ENCODE assay signal across 2 cellular contexts in the genomic region with DNA sequence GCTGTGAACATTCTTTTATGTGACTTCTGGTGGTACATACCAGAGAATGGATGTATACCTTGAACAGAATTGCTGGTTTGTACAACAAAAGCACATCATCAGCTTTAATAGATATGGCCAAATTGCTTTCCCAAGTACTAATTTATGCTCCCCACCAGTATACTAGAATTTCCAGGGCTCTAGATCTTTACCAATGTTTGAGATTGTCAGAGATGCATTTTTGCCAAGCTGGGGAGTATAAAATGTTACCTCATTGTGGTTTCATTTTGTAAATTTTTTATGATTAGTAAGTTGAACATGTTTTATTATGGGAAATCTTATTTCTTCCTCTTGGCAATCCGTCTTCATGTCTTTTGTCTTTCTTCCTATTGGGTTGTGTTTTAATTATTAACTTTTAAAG.
TF ChIP-seq lines count a peak whose summit lies in the region.

No MANE protein-coding gene starts in this region.

TF ChIP-seq in A549, 52 proteins besides CTCF, POLR2A, EP300 and RAD21:
- TF ChIP-seq, protein P1, sequence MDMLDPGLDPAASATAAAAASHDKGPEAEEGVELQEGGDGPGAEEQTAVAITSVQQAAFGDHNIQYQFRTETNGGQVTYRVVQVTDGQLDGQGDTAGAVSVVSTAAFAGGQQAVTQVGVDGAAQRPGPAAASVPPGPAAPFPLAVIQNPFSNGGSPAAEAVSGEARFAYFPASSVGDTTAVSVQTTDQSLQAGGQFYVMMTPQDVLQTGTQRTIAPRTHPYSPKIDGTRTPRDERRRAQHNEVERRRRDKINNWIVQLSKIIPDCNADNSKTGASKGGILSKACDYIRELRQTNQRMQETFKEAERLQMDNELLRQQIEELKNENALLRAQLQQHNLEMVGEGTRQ (IDR thresholded peaks at IDR 0.05), result no peak
- no peak for TF ChIP-seq FOXS1 (CRISPR knock-in tag; IDR thresholded peaks at IDR 0.05)
- no peak for TF ChIP-seq CHD2 (IDR thresholded peaks at IDR 0.05; ENCODE audit: low read length, partially characterized antibody)
- TF ChIP-seq NPAS2 (CRISPR knock-in tag; IDR thresholded peaks at IDR 0.05; ENCODE audit: borderline replicate concordance), result no peak
- no peak for TF ChIP-seq SMC3 (IDR thresholded peaks at IDR 0.05)
- no peak for TF ChIP-seq HOXB13 (CRISPR knock-in tag; IDR thresholded peaks at IDR 0.05; ENCODE audit: low read depth)
- TF ChIP-seq HOXA7 (CRISPR knock-in tag; IDR thresholded peaks at IDR 0.05), result no peak
- no peak for TF ChIP-seq BHLHE40 (IDR thresholded peaks at IDR 0.05; ENCODE audit: low read depth, low read length)
- TF ChIP-seq, protein P2, sequence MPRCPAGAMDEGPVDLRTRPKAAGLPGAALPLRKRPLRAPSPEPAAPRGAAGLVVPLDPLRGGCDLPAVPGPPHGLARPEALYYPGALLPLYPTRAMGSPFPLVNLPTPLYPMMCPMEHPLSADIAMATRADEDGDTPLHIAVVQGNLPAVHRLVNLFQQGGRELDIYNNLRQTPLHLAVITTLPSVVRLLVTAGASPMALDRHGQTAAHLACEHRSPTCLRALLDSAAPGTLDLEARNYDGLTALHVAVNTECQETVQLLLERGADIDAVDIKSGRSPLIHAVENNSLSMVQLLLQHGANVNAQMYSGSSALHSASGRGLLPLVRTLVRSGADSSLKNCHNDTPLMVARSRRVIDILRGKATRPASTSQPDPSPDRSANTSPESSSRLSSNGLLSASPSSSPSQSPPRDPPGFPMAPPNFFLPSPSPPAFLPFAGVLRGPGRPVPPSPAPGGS (IDR thresholded peaks at IDR 0.05), result no peak
- no peak for TF ChIP-seq EHF (CRISPR knock-in tag; IDR thresholded peaks at IDR 0.05)
- TF ChIP-seq ZSCAN20 (CRISPR knock-in tag; IDR thresholded peaks at IDR 0.05), result no peak
- TF ChIP-seq GATA3 (IDR thresholded peaks at IDR 0.05; ENCODE audit: borderline replicate concordance), result no peak
- no peak for TF ChIP-seq NR3C1 (IDR thresholded peaks at IDR 0.05)
- no peak for TF ChIP-seq EHMT2 (IDR thresholded peaks at IDR 0.05; ENCODE audit: low read depth)
- no peak for TF ChIP-seq CBX2 (IDR thresholded peaks at IDR 0.05; ENCODE audit: borderline replicate concordance, low read depth)
- TF ChIP-seq JUN (IDR thresholded peaks at IDR 0.05), result no peak
- TF ChIP-seq NFE2L2 (conservative IDR thresholded peaks at IDR 0.05; ENCODE audit: low read length), result no peak
TF ChIP-seq in A549: peak in this region for 0.

TF ChIP-seq in HCT116, 20 proteins besides CTCF, POLR2A, EP300 and RAD21:
- no peak for TF ChIP-seq EZH2phosphoT487 (IDR thresholded peaks at IDR 0.05; ENCODE audit: borderline replicate concordance)
- TF ChIP-seq, protein P3, sequence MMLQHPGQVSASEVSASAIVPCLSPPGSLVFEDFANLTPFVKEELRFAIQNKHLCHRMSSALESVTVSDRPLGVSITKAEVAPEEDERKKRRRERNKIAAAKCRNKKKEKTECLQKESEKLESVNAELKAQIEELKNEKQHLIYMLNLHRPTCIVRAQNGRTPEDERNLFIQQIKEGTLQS (IDR thresholded peaks at IDR 0.05), result no peak
- no peak for TF ChIP-seq YY1 (IDR thresholded peaks at IDR 0.05; ENCODE audit: extremely low read depth, insufficient replicate concordance, low read depth, low read length)
- TF ChIP-seq EGR1 (IDR thresholded peaks at IDR 0.05; ENCODE audit: low read depth), result no peak
- no peak for TF ChIP-seq ZNF274 (IDR thresholded peaks at IDR 0.05; ENCODE audit: low read depth, low read length)
- no peak for TF ChIP-seq SP1 (IDR thresholded peaks at IDR 0.05; ENCODE audit: low read depth)
- no peak for TF ChIP-seq ZFX (IDR thresholded peaks at IDR 0.05)
- TF ChIP-seq EZH2 (IDR thresholded peaks at IDR 0.05), result no peak
- TF ChIP-seq, protein P4, sequence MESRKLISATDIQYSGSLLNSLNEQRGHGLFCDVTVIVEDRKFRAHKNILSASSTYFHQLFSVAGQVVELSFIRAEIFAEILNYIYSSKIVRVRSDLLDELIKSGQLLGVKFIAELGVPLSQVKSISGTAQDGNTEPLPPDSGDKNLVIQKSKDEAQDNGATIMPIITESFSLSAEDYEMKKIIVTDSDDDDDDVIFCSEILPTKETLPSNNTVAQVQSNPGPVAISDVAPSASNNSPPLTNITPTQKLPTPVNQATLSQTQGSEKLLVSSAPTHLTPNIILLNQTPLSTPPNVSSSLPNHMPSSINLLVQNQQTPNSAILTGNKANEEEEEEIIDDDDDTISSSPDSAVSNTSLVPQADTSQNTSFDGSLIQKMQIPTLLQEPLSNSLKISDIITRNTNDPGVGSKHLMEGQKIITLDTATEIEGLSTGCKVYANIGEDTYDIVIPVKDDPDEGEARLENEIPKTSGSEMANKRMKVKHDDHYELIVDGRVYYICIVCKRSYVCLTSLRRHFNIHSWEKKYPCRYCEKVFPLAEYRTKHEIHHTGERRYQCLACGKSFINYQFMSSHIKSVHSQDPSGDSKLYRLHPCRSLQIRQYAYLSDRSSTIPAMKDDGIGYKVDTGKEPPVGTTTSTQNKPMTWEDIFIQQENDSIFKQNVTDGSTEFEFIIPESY (IDR thresholded peaks at IDR 0.05; ENCODE audit: extremely low read depth, insufficient replicate concordance, low read length), result no peak
- TF ChIP-seq SIN3A (IDR thresholded peaks at IDR 0.05; ENCODE audit: low read depth), result no peak
- TF ChIP-seq JUND (IDR thresholded peaks at IDR 0.05), result no peak
- no peak for TF ChIP-seq SRF (IDR thresholded peaks at IDR 0.05; ENCODE audit: low read depth)
- TF ChIP-seq FOSL1 (IDR thresholded peaks at IDR 0.05; ENCODE audit: low read depth), result no peak
- no peak for TF ChIP-seq CBX3 (IDR thresholded peaks at IDR 0.05; ENCODE audit: low read depth)
- TF ChIP-seq CEBPB (IDR thresholded peaks at IDR 0.05; ENCODE audit: low read depth), result no peak
- TF ChIP-seq, protein P5, sequence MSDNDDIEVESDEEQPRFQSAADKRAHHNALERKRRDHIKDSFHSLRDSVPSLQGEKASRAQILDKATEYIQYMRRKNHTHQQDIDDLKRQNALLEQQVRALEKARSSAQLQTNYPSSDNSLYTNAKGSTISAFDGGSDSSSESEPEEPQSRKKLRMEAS (IDR thresholded peaks at IDR 0.05), result no peak
- TF ChIP-seq TCF7L2 (IDR thresholded peaks at IDR 0.05; ENCODE audit: borderline replicate concordance, extremely low read depth, insufficient read depth, insufficient read length), result no peak
- no peak for TF ChIP-seq ELF1 (IDR thresholded peaks at IDR 0.05; ENCODE audit: borderline replicate concordance, low read depth)
- TF ChIP-seq, protein P6, sequence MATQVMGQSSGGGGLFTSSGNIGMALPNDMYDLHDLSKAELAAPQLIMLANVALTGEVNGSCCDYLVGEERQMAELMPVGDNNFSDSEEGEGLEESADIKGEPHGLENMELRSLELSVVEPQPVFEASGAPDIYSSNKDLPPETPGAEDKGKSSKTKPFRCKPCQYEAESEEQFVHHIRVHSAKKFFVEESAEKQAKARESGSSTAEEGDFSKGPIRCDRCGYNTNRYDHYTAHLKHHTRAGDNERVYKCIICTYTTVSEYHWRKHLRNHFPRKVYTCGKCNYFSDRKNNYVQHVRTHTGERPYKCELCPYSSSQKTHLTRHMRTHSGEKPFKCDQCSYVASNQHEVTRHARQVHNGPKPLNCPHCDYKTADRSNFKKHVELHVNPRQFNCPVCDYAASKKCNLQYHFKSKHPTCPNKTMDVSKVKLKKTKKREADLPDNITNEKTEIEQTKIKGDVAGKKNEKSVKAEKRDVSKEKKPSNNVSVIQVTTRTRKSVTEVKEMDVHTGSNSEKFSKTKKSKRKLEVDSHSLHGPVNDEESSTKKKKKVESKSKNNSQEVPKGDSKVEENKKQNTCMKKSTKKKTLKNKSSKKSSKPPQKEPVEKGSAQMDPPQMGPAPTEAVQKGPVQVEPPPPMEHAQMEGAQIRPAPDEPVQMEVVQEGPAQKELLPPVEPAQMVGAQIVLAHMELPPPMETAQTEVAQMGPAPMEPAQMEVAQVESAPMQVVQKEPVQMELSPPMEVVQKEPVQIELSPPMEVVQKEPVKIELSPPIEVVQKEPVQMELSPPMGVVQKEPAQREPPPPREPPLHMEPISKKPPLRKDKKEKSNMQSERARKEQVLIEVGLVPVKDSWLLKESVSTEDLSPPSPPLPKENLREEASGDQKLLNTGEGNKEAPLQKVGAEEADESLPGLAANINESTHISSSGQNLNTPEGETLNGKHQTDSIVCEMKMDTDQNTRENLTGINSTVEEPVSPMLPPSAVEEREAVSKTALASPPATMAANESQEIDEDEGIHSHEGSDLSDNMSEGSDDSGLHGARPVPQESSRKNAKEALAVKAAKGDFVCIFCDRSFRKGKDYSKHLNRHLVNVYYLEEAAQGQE (IDR thresholded peaks at IDR 0.05; ENCODE audit: low read depth), result no peak
